In genomic region chr5:84986688-84987087, GRCh38 we compare ENCODE assay signal across 24 cellular contexts.
"Had no signal": no experiment of that assay in that cellular context is flagged by ENCODE, and none has a peak within 500 bp of the region (broad histone marks: within the 10 kb centered on the region; RNA-seq: fewer than 3 reads in every experiment).

No MANE protein-coding gene starts in this region.

- FAIRE-seq: endothelial cell of umbilical vein, frontal cortex had no signal

- H3K9me3 ChIP-seq: adrenal gland, ascending aorta, colonic mucosa, esophagus muscularis mucosa had no signal

- H3K27ac ChIP-seq: adrenal gland, ascending aorta, colonic mucosa, esophagus muscularis mucosa had no signal

- ATAC-seq: activated CD4-positive, alpha-beta T cell treated with anti-CD3 and anti-CD28 coated beads for 36 hours; activated CD8-positive, alpha-beta memory T cell treated with anti-CD3 and anti-CD28 coated beads, Interleukin-2, amount 10 ng/mL, durations not matched to agents 7 days and 5 days; activated CD8-positive, alpha-beta T cell treated with anti-CD3 and anti-CD28 coated beads, Interleukin-2, amount 10 ng/mL, durations not matched to agents 7 days and 5 days; activated naive CD8-positive, alpha-beta T cell treated with anti-CD3 and anti-CD28 coated beads, Interleukin-2, amount 50 U/mL, for 24 hours had no signal

- DNase-seq: activated CD4-positive, alpha-beta memory T cell treated with anti-CD3 and anti-CD28 coated beads for 36 hours; activated CD4-positive, alpha-beta T cell treated with anti-CD3 and anti-CD28 coated beads for 36 hours; activated CD4-positive, alpha-beta T cell treated with anti-CD3 and anti-CD28 coated beads, Interleukin-2, amount 10 ng/mL, durations not matched to agents 24 days and 14 days; activated CD4-positive, CD25-positive, alpha-beta regulatory T cell; activated CD4-positive, CD25-positive, alpha-beta regulatory T cell treated with anti-CD3 and anti-CD28 coated beads, Interleukin-2, amount 50 U/mL, for 72 hours; activated CD8-positive, alpha-beta memory T cell treated with anti-CD3 and anti-CD28 coated beads, Interleukin-2, amount 10 ng/mL, durations not matched to agents 7 days and 5 days; activated CD8-positive, alpha-beta memory T cell treated with anti-CD3 and anti-CD28 coated beads, Interleukin-2, amount 50 U/mL, for 4 hours; activated CD8-positive, alpha-beta T cell treated with anti-CD3 and anti-CD28 coated beads, Interleukin-2, amount 10 ng/mL, durations not matched to agents 7 days and 5 days; activated effector memory CD4-positive, alpha-beta T cell treated with anti-CD3 and anti-CD28 coated beads, Interleukin-2, amount 50 U/mL, for 16 hours; activated naive CD4-positive, alpha-beta T cell treated with anti-CD3 and anti-CD28 coated beads for 36 hours; activated naive CD8-positive, alpha-beta T cell treated with anti-CD3 and anti-CD28 coated beads for 36 hours; activated naive CD8-positive, alpha-beta T cell treated with anti-CD3 and anti-CD28 coated beads, Interleukin-2, amount 50 U/mL, for 24 hours; activated T-cell treated with anti-CD3 and anti-CD28 coated beads, Interleukin-2, amount 50 U/mL, for 1 hour; activated T-cell treated with anti-CD3 and anti-CD28 coated beads, Interleukin-2, amount 50 U/mL, for 48 hours; adrenal gland; caudate nucleus; colonic mucosa; effector CD8-positive, alpha-beta T cell; head of caudate nucleus; T-helper 2 cell had no signal

- H3K27me3 ChIP-seq: adrenal gland, ascending aorta, colonic mucosa, esophagus muscularis mucosa had no signal

- H3K4me1 ChIP-seq: adrenal gland, ascending aorta, colonic mucosa, esophagus muscularis mucosa had no signal

- H3K4me3 ChIP-seq: adrenal gland, ascending aorta, colonic mucosa, esophagus muscularis mucosa had no signal

- H3K36me3 ChIP-seq: adrenal gland, ascending aorta, colonic mucosa, esophagus muscularis mucosa had no signal
